8 cellular contexts compared by ENCODE assay signal in genomic region chrX:17377047-17377692, GRCh38. TPM values are rescaled to one million over a fixed set of nuclear protein-coding genes. Genes with fewer than 3 reads are reported as not detected.
DNase-seq lines count a peak whose midpoint lies in the region; ATAC-seq and TF ChIP-seq lines count a peak whose summit lies in the region.

No MANE protein-coding gene starts in this region.

- no peaks in the 10 kb centered on the region for H3K9me3 ChIP-seq in mucosa of descending colon
- no peaks in the 10 kb centered on the region for H3K9me3 ChIP-seq in vagina

- peak; percentile 58 for ATAC-seq in mucosa of descending colon

- H3K36me3 ChIP-seq in GM06990 (ENCODE audit: control insufficient read depth, insufficient read depth, low read length) (no peaks in the 10 kb centered on the region), mucosa of descending colon (ENCODE audit: low read depth) (no peaks in the 10 kb centered on the region), vagina (no peaks in the 10 kb centered on the region)

- H3K4me1 ChIP-seq in mucosa of descending colon (ENCODE audit: low read depth), result no peaks in the 10 kb centered on the region
- H3K4me1 ChIP-seq in vagina, result no peaks in the 10 kb centered on the region

- no peaks in the 10 kb centered on the region; the same call in 1 of the 2 replicates for H3K27me3 ChIP-seq in GM06990 (replicated peaks; ENCODE audit: control insufficient read depth, insufficient read depth, low read length)
- H3K27me3 ChIP-seq in vagina, result no peaks in the 10 kb centered on the region

- H3K27ac ChIP-seq in vagina, result peak overlapping the region; percentile 25

- TF ChIP-seq CTCF in GM06990 (IDR thresholded peaks at IDR 0.05; ENCODE audit: insufficient read depth, low read length, poor library complexity, severe bottlenecking), result no peak
- TF ChIP-seq CTCF in choroid plexus epithelial cell (conservative IDR thresholded peaks at IDR 0.05; ENCODE audit: low read depth, low read length), result no peak
- no peak for TF ChIP-seq CTCF in mucosa of descending colon (IDR thresholded peaks at IDR 0.05)
- TF ChIP-seq CTCF in vagina (IDR thresholded peaks at IDR 0.05), result no peak

- TF ChIP-seq POLR2A in vagina (IDR thresholded peaks at IDR 0.05), result no peak

- DNase-seq in GM06990 (ENCODE audit: extremely low read depth, insufficient read length) (peak; percentile 10), NCI-H226 (peak; percentile 37), choroid plexus epithelial cell (ENCODE audit: low read depth) (peak; percentile 22), mucosa of descending colon (peak; percentile 21 to 62 (median 58)), vagina (ENCODE audit: extremely low spot score in 2 of 2) (no peak), germinal center (ENCODE audit: low spot score) (no peak), 8988T (no peak)
- DNase-seq in activated CD8-positive, alpha-beta memory T cell treated with anti-CD3 and anti-CD28 coated beads, Interleukin-2, amount 50 U/mL, for 4 hours, result no peak

- H3K4me3 ChIP-seq in GM06990 (replicated peaks; ENCODE audit: low read depth, low read length) (no peak overlapping the region), choroid plexus epithelial cell (ENCODE audit: low read depth, low read length) (peak overlapping the region; percentile 60), mucosa of descending colon (no peak overlapping the region), vagina (peak overlapping the region; percentile 47 to 62)

- intact Hi-C loops in mucosa of descending colon (cut with DNase I, micrococcal nuclease) (loop anchor here in 1 of 2 donors (10.0 kb wide), 1 partner anchor 132 kb away; no protein-coding TSS in a partner anchor), vagina (cut with DNase I) (loop anchor here (5.0 kb wide), 1 partner anchor 145 kb away; no protein-coding TSS in a partner anchor)

RNA-seq across cellular contexts. Expression of gene NHS, which starts 2.2 kb away (rescaled TPM):
- total RNA-seq in mucosa of descending colon (10 to 100 TPM in 1 of 3 donors, 1 to 10 TPM in 2; 1.8 to 11.7 (median 2.1) TPM), vagina (8.3 TPM)

Comparison
In these comparisons a context has a peak if more than half of its experiments do, and no peak if none do; other contexts are left out.
1. DNase-seq: peak in GM06990 (single experiment), NCI-H226 (single experiment), choroid plexus epithelial cell (single experiment) and mucosa of descending colon (3 of 3); none in vagina (0 of 2), germinal center (single experiment), 8988T (single experiment) and activated CD8-positive, alpha-beta memory T cell treated with anti-CD3 and anti-CD28 coated beads, Interleukin-2, amount 50 U/mL, for 4 hours (single experiment).
2. H3K4me3 ChIP-seq: peak in choroid plexus epithelial cell (single experiment) and vagina (2 of 2); none in GM06990 (single experiment) and mucosa of descending colon (single experiment).